ENCODE assay signal across 1 cellular context in the genomic region with DNA sequence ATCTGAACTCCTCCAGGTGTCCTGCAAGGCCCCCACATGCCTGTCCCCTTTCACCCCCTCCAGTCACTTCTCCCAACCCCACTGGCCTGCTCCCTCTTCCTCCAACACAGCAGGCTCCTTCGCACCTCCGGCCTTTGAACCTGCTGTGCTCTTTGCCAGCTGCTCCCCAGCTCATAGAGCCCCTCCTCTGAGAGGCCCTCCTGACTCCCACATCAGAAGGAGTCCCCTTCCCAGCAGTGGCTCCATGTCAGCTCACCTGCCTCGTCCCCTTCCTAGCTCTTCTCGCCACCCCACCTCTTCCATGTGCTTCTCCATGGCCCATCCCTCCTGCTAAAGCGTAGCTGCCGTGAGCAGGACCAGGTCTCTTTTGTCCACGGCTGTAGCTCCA.
TF ChIP-seq lines count a peak whose summit lies in the region.

No MANE protein-coding gene starts in this region.

TF ChIP-seq in H1, 55 proteins besides CTCF, POLR2A, EP300 and RAD21:
- no peak for TF ChIP-seq SIX5 (IDR thresholded peaks at IDR 0.05; ENCODE audit: low read depth, low read length)
- TF ChIP-seq, protein P1, sequence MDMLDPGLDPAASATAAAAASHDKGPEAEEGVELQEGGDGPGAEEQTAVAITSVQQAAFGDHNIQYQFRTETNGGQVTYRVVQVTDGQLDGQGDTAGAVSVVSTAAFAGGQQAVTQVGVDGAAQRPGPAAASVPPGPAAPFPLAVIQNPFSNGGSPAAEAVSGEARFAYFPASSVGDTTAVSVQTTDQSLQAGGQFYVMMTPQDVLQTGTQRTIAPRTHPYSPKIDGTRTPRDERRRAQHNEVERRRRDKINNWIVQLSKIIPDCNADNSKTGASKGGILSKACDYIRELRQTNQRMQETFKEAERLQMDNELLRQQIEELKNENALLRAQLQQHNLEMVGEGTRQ (IDR thresholded peaks at IDR 0.05; ENCODE audit: low read length), result no peak
- no peak for TF ChIP-seq JUN (IDR thresholded peaks at IDR 0.05; ENCODE audit: low read depth, low read length)
- no peak for TF ChIP-seq BRCA1 (IDR thresholded peaks at IDR 0.05; ENCODE audit: low read depth, low read length)
- TF ChIP-seq RFX5 (IDR thresholded peaks at IDR 0.05; ENCODE audit: borderline replicate concordance, low read depth, low read length), result no peak
- no peak for TF ChIP-seq TCF12 (IDR thresholded peaks at IDR 0.05; ENCODE audit: low read depth, low read length)
- no peak for TF ChIP-seq RBBP5 (IDR thresholded peaks at IDR 0.05; ENCODE audit: borderline replicate concordance, low read depth, low read length)
- no peak for TF ChIP-seq NANOG (IDR thresholded peaks at IDR 0.05; ENCODE audit: insufficient read depth, low read depth, low read length, poor library complexity, severe bottlenecking)
- no peak for TF ChIP-seq SRF (IDR thresholded peaks at IDR 0.05; ENCODE audit: low read depth, low read length)
- TF ChIP-seq CBX5 (IDR thresholded peaks at IDR 0.05; ENCODE audit: low read depth, low read length), result no peak
- no peak for TF ChIP-seq SIN3A (conservative IDR thresholded peaks at IDR 0.05 in 1 of 2, IDR thresholded peaks at IDR 0.05 in 1 of 2; ENCODE audit: low read depth in 1 of 2, low read length in 2 of 2)
- no peak for TF ChIP-seq EGR1 (IDR thresholded peaks at IDR 0.05; ENCODE audit: borderline replicate concordance, low read depth, low read length)
- TF ChIP-seq, protein P2, sequence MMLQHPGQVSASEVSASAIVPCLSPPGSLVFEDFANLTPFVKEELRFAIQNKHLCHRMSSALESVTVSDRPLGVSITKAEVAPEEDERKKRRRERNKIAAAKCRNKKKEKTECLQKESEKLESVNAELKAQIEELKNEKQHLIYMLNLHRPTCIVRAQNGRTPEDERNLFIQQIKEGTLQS (IDR thresholded peaks at IDR 0.05; ENCODE audit: insufficient read depth, low read depth, low read length), result no peak
- TF ChIP-seq, protein P3, sequence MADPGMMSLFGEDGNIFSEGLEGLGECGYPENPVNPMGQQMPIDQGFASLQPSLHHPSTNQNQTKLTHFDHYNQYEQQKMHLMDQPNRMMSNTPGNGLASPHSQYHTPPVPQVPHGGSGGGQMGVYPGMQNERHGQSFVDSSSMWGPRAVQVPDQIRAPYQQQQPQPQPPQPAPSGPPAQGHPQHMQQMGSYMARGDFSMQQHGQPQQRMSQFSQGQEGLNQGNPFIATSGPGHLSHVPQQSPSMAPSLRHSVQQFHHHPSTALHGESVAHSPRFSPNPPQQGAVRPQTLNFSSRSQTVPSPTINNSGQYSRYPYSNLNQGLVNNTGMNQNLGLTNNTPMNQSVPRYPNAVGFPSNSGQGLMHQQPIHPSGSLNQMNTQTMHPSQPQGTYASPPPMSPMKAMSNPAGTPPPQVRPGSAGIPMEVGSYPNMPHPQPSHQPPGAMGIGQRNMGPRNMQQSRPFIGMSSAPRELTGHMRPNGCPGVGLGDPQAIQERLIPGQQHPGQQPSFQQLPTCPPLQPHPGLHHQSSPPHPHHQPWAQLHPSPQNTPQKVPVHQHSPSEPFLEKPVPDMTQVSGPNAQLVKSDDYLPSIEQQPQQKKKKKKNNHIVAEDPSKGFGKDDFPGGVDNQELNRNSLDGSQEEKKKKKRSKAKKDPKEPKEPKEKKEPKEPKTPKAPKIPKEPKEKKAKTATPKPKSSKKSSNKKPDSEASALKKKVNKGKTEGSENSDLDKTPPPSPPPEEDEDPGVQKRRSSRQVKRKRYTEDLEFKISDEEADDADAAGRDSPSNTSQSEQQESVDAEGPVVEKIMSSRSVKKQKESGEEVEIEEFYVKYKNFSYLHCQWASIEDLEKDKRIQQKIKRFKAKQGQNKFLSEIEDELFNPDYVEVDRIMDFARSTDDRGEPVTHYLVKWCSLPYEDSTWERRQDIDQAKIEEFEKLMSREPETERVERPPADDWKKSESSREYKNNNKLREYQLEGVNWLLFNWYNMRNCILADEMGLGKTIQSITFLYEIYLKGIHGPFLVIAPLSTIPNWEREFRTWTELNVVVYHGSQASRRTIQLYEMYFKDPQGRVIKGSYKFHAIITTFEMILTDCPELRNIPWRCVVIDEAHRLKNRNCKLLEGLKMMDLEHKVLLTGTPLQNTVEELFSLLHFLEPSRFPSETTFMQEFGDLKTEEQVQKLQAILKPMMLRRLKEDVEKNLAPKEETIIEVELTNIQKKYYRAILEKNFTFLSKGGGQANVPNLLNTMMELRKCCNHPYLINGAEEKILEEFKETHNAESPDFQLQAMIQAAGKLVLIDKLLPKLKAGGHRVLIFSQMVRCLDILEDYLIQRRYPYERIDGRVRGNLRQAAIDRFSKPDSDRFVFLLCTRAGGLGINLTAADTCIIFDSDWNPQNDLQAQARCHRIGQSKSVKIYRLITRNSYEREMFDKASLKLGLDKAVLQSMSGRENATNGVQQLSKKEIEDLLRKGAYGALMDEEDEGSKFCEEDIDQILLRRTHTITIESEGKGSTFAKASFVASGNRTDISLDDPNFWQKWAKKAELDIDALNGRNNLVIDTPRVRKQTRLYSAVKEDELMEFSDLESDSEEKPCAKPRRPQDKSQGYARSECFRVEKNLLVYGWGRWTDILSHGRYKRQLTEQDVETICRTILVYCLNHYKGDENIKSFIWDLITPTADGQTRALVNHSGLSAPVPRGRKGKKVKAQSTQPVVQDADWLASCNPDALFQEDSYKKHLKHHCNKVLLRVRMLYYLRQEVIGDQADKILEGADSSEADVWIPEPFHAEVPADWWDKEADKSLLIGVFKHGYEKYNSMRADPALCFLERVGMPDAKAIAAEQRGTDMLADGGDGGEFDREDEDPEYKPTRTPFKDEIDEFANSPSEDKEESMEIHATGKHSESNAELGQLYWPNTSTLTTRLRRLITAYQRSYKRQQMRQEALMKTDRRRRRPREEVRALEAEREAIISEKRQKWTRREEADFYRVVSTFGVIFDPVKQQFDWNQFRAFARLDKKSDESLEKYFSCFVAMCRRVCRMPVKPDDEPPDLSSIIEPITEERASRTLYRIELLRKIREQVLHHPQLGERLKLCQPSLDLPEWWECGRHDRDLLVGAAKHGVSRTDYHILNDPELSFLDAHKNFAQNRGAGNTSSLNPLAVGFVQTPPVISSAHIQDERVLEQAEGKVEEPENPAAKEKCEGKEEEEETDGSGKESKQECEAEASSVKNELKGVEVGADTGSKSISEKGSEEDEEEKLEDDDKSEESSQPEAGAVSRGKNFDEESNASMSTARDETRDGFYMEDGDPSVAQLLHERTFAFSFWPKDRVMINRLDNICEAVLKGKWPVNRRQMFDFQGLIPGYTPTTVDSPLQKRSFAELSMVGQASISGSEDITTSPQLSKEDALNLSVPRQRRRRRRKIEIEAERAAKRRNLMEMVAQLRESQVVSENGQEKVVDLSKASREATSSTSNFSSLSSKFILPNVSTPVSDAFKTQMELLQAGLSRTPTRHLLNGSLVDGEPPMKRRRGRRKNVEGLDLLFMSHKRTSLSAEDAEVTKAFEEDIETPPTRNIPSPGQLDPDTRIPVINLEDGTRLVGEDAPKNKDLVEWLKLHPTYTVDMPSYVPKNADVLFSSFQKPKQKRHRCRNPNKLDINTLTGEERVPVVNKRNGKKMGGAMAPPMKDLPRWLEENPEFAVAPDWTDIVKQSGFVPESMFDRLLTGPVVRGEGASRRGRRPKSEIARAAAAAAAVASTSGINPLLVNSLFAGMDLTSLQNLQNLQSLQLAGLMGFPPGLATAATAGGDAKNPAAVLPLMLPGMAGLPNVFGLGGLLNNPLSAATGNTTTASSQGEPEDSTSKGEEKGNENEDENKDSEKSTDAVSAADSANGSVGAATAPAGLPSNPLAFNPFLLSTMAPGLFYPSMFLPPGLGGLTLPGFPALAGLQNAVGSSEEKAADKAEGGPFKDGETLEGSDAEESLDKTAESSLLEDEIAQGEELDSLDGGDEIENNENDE (IDR thresholded peaks at IDR 0.05; ENCODE audit: insufficient replicate concordance, low read length), result no peak
- no peak for TF ChIP-seq SUZ12 (IDR thresholded peaks at IDR 0.05; ENCODE audit: low read length)
- no peak for TF ChIP-seq GTF2F1 (IDR thresholded peaks at IDR 0.05; ENCODE audit: borderline replicate concordance, low read depth, low read length)
- TF ChIP-seq KDM5A (IDR thresholded peaks at IDR 0.05; ENCODE audit: low read length), result no peak
